In genomic region chr17:38710985-38711384, GRCh38 we compare ENCODE assay signal across 16 cellular contexts. TPM values are rescaled to one million over a fixed set of nuclear protein-coding genes. Genes with fewer than 3 reads are reported as not detected.
DNase-seq lines count a peak whose midpoint lies in the region; ATAC-seq and TF ChIP-seq lines count a peak whose summit lies in the region.
"Had no signal": no experiment of that assay in that cellular context is flagged by ENCODE, and none has a peak within 500 bp of the region (broad histone marks: within the 10 kb centered on the region; RNA-seq: fewer than 3 reads in every experiment).

No MANE protein-coding gene starts in this region.

- H3K36me3 ChIP-seq in KOPT-K1 (ENCODE audit: insufficient read depth, low read length) (peaks cover 89% of the 10 kb centered on the region), gastrocnemius medialis (peaks cover 0 to 55% of the 10 kb centered on the region in 2 donors)

- intact Hi-C loops in gastrocnemius medialis (cut with DNase I; ENCODE audit: low total_unique reads): no loop called here

- no peaks in the 10 kb centered on the region for H3K27me3 ChIP-seq in gastrocnemius medialis
- H3K27me3 ChIP-seq: transverse colon had no signal

- H3K36me3 Mint-ChIP-seq in activated T-cell treated with anti-CD3 and anti-CD28 coated beads, Interleukin-2, amount 50 U/mL, for 24 hours (ENCODE audit: low read depth): peaks cover 98% of the 10 kb centered on the region
- peaks cover 63% of the 10 kb centered on the region for H3K36me3 Mint-ChIP-seq in activated naive CD8-positive, alpha-beta T cell treated with anti-CD3 and anti-CD28 coated beads, Interleukin-2, amount 50 U/mL, for 24 hours (ENCODE audit: low read depth)

- no peak for TF ChIP-seq POLR2A in gastrocnemius medialis (IDR thresholded peaks at IDR 0.05)

- peak overlapping the region; percentile 90 for H3K27ac Mint-ChIP-seq in activated T-cell treated with anti-CD3 and anti-CD28 coated beads, Interleukin-2, amount 50 U/mL, for 24 hours
- peak overlapping the region; percentile 47 for H3K27ac Mint-ChIP-seq in activated naive CD8-positive, alpha-beta T cell treated with anti-CD3 and anti-CD28 coated beads, Interleukin-2, amount 50 U/mL, for 24 hours

- peaks cover 77% of the 10 kb centered on the region for H3K4me1 Mint-ChIP-seq in activated T-cell treated with anti-CD3 and anti-CD28 coated beads, Interleukin-2, amount 50 U/mL, for 24 hours (ENCODE audit: low read depth)
- peaks cover 77% of the 10 kb centered on the region for H3K4me1 Mint-ChIP-seq in activated naive CD8-positive, alpha-beta T cell treated with anti-CD3 and anti-CD28 coated beads, Interleukin-2, amount 50 U/mL, for 24 hours

- H3K4me1 ChIP-seq in gastrocnemius medialis: peaks cover 59 to 61% of the 10 kb centered on the region in 2 donors

- no peak for TF ChIP-seq CTCF in gastrocnemius medialis (IDR thresholded peaks at IDR 0.05 in 4 of 5, conservative IDR thresholded peaks at IDR 0.05 in 1 of 5)

- H3K4me3 Mint-ChIP-seq in activated T-cell treated with anti-CD3 and anti-CD28 coated beads, Interleukin-2, amount 50 U/mL, for 24 hours: no peak overlapping the region
- H3K4me3 Mint-ChIP-seq in activated naive CD8-positive, alpha-beta T cell treated with anti-CD3 and anti-CD28 coated beads, Interleukin-2, amount 50 U/mL, for 24 hours: no peak overlapping the region

- H3K27ac ChIP-seq in KOPT-K1 (ENCODE audit: low read depth, low read length, poor library complexity, severe bottlenecking) (peak overlapping the region; percentile 19), gastrocnemius medialis (peak overlapping the region; percentile 66 to 100 (median 84))
- H3K27ac ChIP-seq: transverse colon had no signal

- H3K4me3 ChIP-seq in gastrocnemius medialis: no peak overlapping the region
- H3K4me3 ChIP-seq: transverse colon had no signal

- H3K9me3 Mint-ChIP-seq in activated T-cell treated with anti-CD3 and anti-CD28 coated beads, Interleukin-2, amount 50 U/mL, for 24 hours: no peaks in the 10 kb centered on the region
- H3K9me3 Mint-ChIP-seq in activated naive CD8-positive, alpha-beta T cell treated with anti-CD3 and anti-CD28 coated beads, Interleukin-2, amount 50 U/mL, for 24 hours: no peaks in the 10 kb centered on the region

- H3K9me3 ChIP-seq in KOPT-K1 (ENCODE audit: insufficient read depth, low read length, poor library complexity, severe bottlenecking): no peaks in the 10 kb centered on the region
- no peaks in the 10 kb centered on the region for H3K9me3 ChIP-seq in gastrocnemius medialis
- H3K9me3 ChIP-seq: transverse colon had no signal

- no peaks in the 10 kb centered on the region for H3K27me3 Mint-ChIP-seq in activated T-cell treated with anti-CD3 and anti-CD28 coated beads, Interleukin-2, amount 50 U/mL, for 24 hours
- no peaks in the 10 kb centered on the region for H3K27me3 Mint-ChIP-seq in activated naive CD8-positive, alpha-beta T cell treated with anti-CD3 and anti-CD28 coated beads, Interleukin-2, amount 50 U/mL, for 24 hours

- DNase-seq in activated T-cell treated with anti-CD3 and anti-CD28 coated beads, Interleukin-2, amount 50 U/mL, for 24 hours: no peak
- no peak for DNase-seq in activated T-cell treated with anti-CD3 and anti-CD28 coated beads, Interleukin-2, amount 50 U/mL, for 48 hours
- no peak for DNase-seq in activated naive CD8-positive, alpha-beta T cell treated with anti-CD3 and anti-CD28 coated beads, Interleukin-2, amount 50 U/mL, for 24 hours
- DNase-seq in gastrocnemius medialis (no peak), EL (no peak), midbrain (lab: John Stamatoyannopoulos, UW) (no peak)
- DNase-seq: activated gamma-delta T cell; GOT3; hippocampal formation; NCI-H1694 treated with DMSO at 0.1 percent for 48 hours; NCI-H345; retina; stimulated activated naive CD4-positive, alpha-beta T cell; transverse colon had no signal

- in situ Hi-C loops in gastrocnemius medialis (cut with MboI; ENCODE audit: low sequenced_read_pairs in 4 of 4): no loop called here

- no peak for ATAC-seq in activated naive CD8-positive, alpha-beta T cell treated with anti-CD3 and anti-CD28 coated beads, Interleukin-2, amount 50 U/mL, for 24 hours
- no peak for ATAC-seq in gastrocnemius medialis
- no peak for ATAC-seq in HG02571 (IDR thresholded peaks at IDR 0.05; ENCODE audit: unreplicated experiment)

RNA-seq across cellular contexts. Expression of gene MLLT6, which starts 5.9 kb away (rescaled TPM):
- 10 to 100 TPM; 48.2 to 76.8 (median 56.3) TPM for total RNA-seq in gastrocnemius medialis

RNA-seq across cellular contexts. Expression of gene CISD3, which starts 19.2 kb away (rescaled TPM):
- 10 to 100 TPM; 10.0 to 25.8 (median 13.3) TPM for total RNA-seq in gastrocnemius medialis

RNA-seq across cellular contexts. Expression of gene EPOP, which starts 36.2 kb away (rescaled TPM):
- 1 to 10 TPM in 1 of 4 donors, under 1 TPM in 2, not detected in 1; 0.29 to 1.2 (median 0.75) TPM for total RNA-seq in gastrocnemius medialis

RNA-seq across cellular contexts. Expression of gene PCGF2, which starts 37.2 kb away (rescaled TPM):
- total RNA-seq in gastrocnemius medialis: 1 to 10 TPM; 1.3 to 4.0 (median 1.6) TPM

RNA-seq across cellular contexts. Expression of gene PSMB3, which starts 41.6 kb away (rescaled TPM):
- total RNA-seq in gastrocnemius medialis: 100 to 1,000 TPM; 211 to 334 (median 280) TPM
